In the genomic region with DNA sequence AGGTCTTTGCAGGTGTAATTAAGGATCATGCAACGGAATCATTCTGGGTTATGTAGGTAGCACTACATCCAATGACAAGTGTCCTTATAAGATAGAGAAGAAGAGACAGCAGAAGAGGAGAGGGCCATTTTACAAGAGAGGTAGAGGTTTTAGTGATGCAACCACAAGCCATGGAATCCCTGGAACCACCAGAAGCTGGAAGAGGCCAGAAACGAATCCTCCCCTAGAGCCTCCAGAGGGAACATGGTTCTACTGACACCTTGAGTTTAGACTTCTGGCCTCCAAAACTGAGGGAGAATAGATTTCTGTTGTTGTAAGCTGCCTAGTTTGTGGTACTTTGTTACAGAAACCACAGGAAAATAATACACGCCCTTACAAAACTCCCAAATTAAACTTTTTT, we compare ENCODE assay signal across 26 cellular contexts. TPM values are rescaled to one million over a fixed set of nuclear protein-coding genes. Genes with fewer than 3 reads are reported as not detected.
DNase-seq lines count a peak whose midpoint lies in the region; ATAC-seq and TF ChIP-seq lines count a peak whose summit lies in the region.
"Had no signal": no experiment of that assay in that cellular context is flagged by ENCODE, and none has a peak within 500 bp of the region (broad histone marks: within the 10 kb centered on the region; RNA-seq: fewer than 3 reads in every experiment).

No MANE protein-coding gene starts in this region.

- in situ Hi-C loops in SK-MEL-5 (cut with HindIII; ENCODE audit: low pct_unique_long_range_greater_than_20kb, low sequenced_read_pairs) = no loop called here

- no peaks in the 10 kb centered on the region for H3K27me3 Mint-ChIP-seq in activated naive CD4-positive, alpha-beta T cell treated with anti-CD3 and anti-CD28 coated beads for 36 hours (ENCODE audit: low read depth)
- H3K27me3 Mint-ChIP-seq in activated naive CD8-positive, alpha-beta T cell treated with anti-CD3 and anti-CD28 coated beads for 36 hours = no peaks in the 10 kb centered on the region

- no peak for ATAC-seq in HG02852 (IDR thresholded peaks at IDR 0.05; ENCODE audit: unreplicated experiment)
- no peak for ATAC-seq in HG03521 (IDR thresholded peaks at IDR 0.05; ENCODE audit: unreplicated experiment)
- ATAC-seq: HepG2 had no signal

- no peak for TF ChIP-seq CTCF in spleen (IDR thresholded peaks at IDR 0.05 in 8 of 11, conservative IDR thresholded peaks at IDR 0.05 in 3 of 11)

- DNase-seq in activated naive CD4-positive, alpha-beta T cell treated with anti-CD3 and anti-CD28 coated beads for 36 hours = no peak
- no peak for DNase-seq in activated naive CD4-positive, alpha-beta T cell treated with anti-CD3 and anti-CD28 coated beads, Interleukin-2, amount 50 U/mL, for 16 hours
- DNase-seq in SK-MEL-5 (ENCODE audit: low read depth, low spot score) (peak; percentile 32), spleen (no peak), NCI-H1048 (lab: John Stamatoyannopoulos, UW) (no peak)
- no peak for DNase-seq in activated naive CD8-positive, alpha-beta T cell treated with anti-CD3 and anti-CD28 coated beads for 36 hours
- DNase-seq: activated CD8-positive, alpha-beta memory T cell treated with anti-CD3 and anti-CD28 coated beads for 24 hours; aorta; EL; NCI-H1092; NCI-H187; NCI-H526 treated with DMSO at 0.1 percent for 48 hours; stimulated activated CD4-positive, alpha-beta T cell treated with anti-CD3 and anti-CD28 coated beads, Interleukin-4, amount 100 ng/mL, for 1 hour; tibial artery; WERI-Rb-1 had no signal

- H3K9me3 Mint-ChIP-seq in activated naive CD4-positive, alpha-beta T cell treated with anti-CD3 and anti-CD28 coated beads for 36 hours = no peaks in the 10 kb centered on the region
- peaks cover 5% of the 10 kb centered on the region for H3K9me3 Mint-ChIP-seq in activated naive CD8-positive, alpha-beta T cell treated with anti-CD3 and anti-CD28 coated beads for 36 hours

- peak overlapping the region in 1 of 8 donors; percentile 65 for H3K4me3 ChIP-seq in spleen
- H3K4me3 ChIP-seq: cardiac muscle cell, HAP-1, right atrium auricular region, SJSA1, tibial artery had no signal

- 44 to 58% (median 48%) methylated on average over 3 of the region's 3 CpGs for WGBS in spleen, 5 donors

- peaks cover 14 to 98% (median 73%) of the 10 kb centered on the region in 6 donors for H3K4me1 ChIP-seq in spleen
- H3K4me1 ChIP-seq: HAP-1, parathyroid adenoma, tibial artery had no signal

- CTCF ChIA-PET in activated naive CD4-positive, alpha-beta T cell treated with anti-CD3 and anti-CD28 coated beads for 36 hours (lab: Charles Lee) = interaction anchor here (0.8 to 12.8 kb wide), 15 partner anchors 11 to 160 kb away, joined by 3 to 317 read pairs (median 15); no protein-coding TSS in a partner anchor

- H3K36me3 ChIP-seq in spleen = no peaks in the 10 kb centered on the region
- H3K36me3 ChIP-seq: cardiac muscle cell, HAP-1, right atrium auricular region, SJSA1, tibial artery, WERI-Rb-1 had no signal

- no peaks in the 10 kb centered on the region for H3K27me3 ChIP-seq in spleen (replicated peaks in 1 of 7)
- H3K27me3 ChIP-seq: BLaER1 treated with 17β-estradiol and CSF1 and Interleukin-3, amounts not matched to agents 10 nM and 100 nM; cardiac muscle cell; right atrium auricular region; SJSA1; tibial artery had no signal

- H3K27ac ChIP-seq in spleen = peak overlapping the region in 5 of 8 donors; percentile 32 to 88 (median 86)
- H3K27ac ChIP-seq: BLaER1 treated with 17β-estradiol and CSF1 and Interleukin-3, amounts not matched to agents 10 nM and 100 nM; cardiac muscle cell; parathyroid adenoma; right atrium auricular region; tibial artery; WERI-Rb-1 had no signal

- intact Hi-C loops in activated naive CD4-positive, alpha-beta T cell treated with anti-CD3 and anti-CD28 coated beads for 36 hours (cut with micrococcal nuclease) = loop anchor here (1.0 to 10.0 kb wide), 9 partner anchors 13 to 1059 kb away; a partner anchor contains a TSS
- intact Hi-C loops in spleen (cut with DNase I; ENCODE audit: low total_unique reads) = loop anchor here (5.0 kb wide), 2 partner anchors 66 to 356 kb away; no protein-coding TSS in a partner anchor

- H3K4me1 Mint-ChIP-seq in activated naive CD4-positive, alpha-beta T cell treated with anti-CD3 and anti-CD28 coated beads for 36 hours (ENCODE audit: low read depth) = peaks cover 78% of the 10 kb centered on the region
- H3K4me1 Mint-ChIP-seq in activated naive CD8-positive, alpha-beta T cell treated with anti-CD3 and anti-CD28 coated beads for 36 hours = peaks cover 79% of the 10 kb centered on the region

- H3K36me3 Mint-ChIP-seq in activated naive CD4-positive, alpha-beta T cell treated with anti-CD3 and anti-CD28 coated beads for 36 hours (ENCODE audit: low read depth) = peaks cover 3% of the 10 kb centered on the region
- peaks cover 11% of the 10 kb centered on the region for H3K36me3 Mint-ChIP-seq in activated naive CD8-positive, alpha-beta T cell treated with anti-CD3 and anti-CD28 coated beads for 36 hours

- TF ChIP-seq POLR2A in spleen (IDR thresholded peaks at IDR 0.05) = no peak

- peak overlapping the region; percentile 59 for H3K4me3 Mint-ChIP-seq in activated naive CD4-positive, alpha-beta T cell treated with anti-CD3 and anti-CD28 coated beads for 36 hours
- peak overlapping the region; percentile 63 for H3K4me3 Mint-ChIP-seq in activated naive CD8-positive, alpha-beta T cell treated with anti-CD3 and anti-CD28 coated beads for 36 hours

- no peaks in the 10 kb centered on the region for H3K9me3 ChIP-seq in spleen
- H3K9me3 ChIP-seq: HAP-1, right atrium auricular region, SJSA1, tibial artery had no signal

- H3K27ac Mint-ChIP-seq in activated naive CD4-positive, alpha-beta T cell treated with anti-CD3 and anti-CD28 coated beads for 36 hours = peak overlapping the region; percentile 89
- peak overlapping the region; percentile 92 for H3K27ac Mint-ChIP-seq in activated naive CD8-positive, alpha-beta T cell treated with anti-CD3 and anti-CD28 coated beads for 36 hours

RNA-seq across cellular contexts. Expression of a gene that starts 3.5 kb away (rescaled TPM):
- total RNA-seq in activated naive CD4-positive, alpha-beta T cell treated with anti-CD3 and anti-CD28 coated beads for 36 hours = 100 to 1,000 TPM; 129 TPM
- total RNA-seq in SK-MEL-5 (2014; rRNA removed; shearing (Covaris generic)) = 29.1 and 31.6 TPM in 2 replicates
- polyA plus RNA-seq in SK-MEL-5 (2015; cell fraction: cytosol; rRNA removed) = 28.7 and 41.3 TPM in 2 replicates
- polyA plus RNA-seq in SK-MEL-5 (2015; cell fraction: nucleus; rRNA removed) = 68.2 and 72.5 TPM in 2 replicates
- 10 to 100 TPM; 71.3 to 74.1 TPM for total RNA-seq in activated naive CD8-positive, alpha-beta T cell treated with anti-CD3 and anti-CD28 coated beads for 36 hours
- total RNA-seq in spleen = 100 to 1,000 TPM; 178 to 287 (median 228) TPM
- polyA plus RNA-seq in spleen = 10 to 100 TPM; 21.0 to 26.3 (median 23.3) TPM
- total RNA-seq: cardiac muscle cell, fibroblast of lung, HepG2 had no signal
- polyA plus RNA-seq: cardiac muscle cell, fibroblast of lung, neural cell had no signal
